ENCODE assay signal across 14 cellular contexts in the genomic region with DNA sequence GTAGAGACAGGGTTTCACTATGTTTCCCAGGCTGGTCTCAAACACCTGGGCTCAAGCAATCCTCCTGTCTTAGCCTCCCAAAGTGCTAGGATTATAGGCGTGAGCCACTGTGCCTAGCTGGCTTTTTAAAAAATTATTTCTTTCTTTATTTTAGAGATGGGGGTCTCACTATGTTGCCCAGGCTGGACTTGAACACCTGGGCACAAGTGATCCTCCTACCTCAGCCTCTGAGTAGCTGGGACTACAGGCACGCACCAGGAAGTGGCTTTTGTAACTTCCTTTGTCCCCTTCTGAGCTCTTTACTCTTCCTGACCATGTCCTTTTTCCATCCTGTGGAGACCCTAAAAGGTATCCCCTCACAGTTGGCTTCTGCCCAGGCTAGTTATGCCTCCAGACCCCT. TPM values are rescaled to one million over a fixed set of nuclear protein-coding genes. Genes with fewer than 3 reads are reported as not detected.
"Had no signal": no experiment of that assay in that cellular context is flagged by ENCODE, and none has a peak within 500 bp of the region (broad histone marks: within the 10 kb centered on the region; RNA-seq: fewer than 3 reads in every experiment).

No MANE protein-coding gene starts in this region.

- DNase-seq: foreskin melanocyte; stimulated activated CD8-positive, alpha-beta memory T cell treated with anti-CD3 and anti-CD28 coated beads, Interleukin-4, amount 100 ng/mL, for 48 hours had no signal

- H3K4me2 ChIP-seq: smooth muscle cell had no signal

- H3K4me3 ChIP-seq: smooth muscle cell had no signal

RNA-seq across cellular contexts. Expression of gene MYOZ1, which starts 2.1 kb away (rescaled TPM):
- total RNA-seq: activated CD4-positive, alpha-beta memory T cell treated with anti-CD3 and anti-CD28 coated beads, Interleukin-2, amount 10 ng/mL, durations not matched to agents 7 days and 5 days; activated naive CD4-positive, alpha-beta T cell treated with anti-CD3 and anti-CD28 coated beads for 36 hours; activated T-helper 2 cell treated with anti-CD3 and anti-CD28 coated beads, Interferon-gamma antibody, Interleukin-2, Interleukin-4, amounts not matched to agents 10 μg/mL and 5 μg/mL and 100 μg/mL, durations not matched to agents 14 hours and 24 hours and 36 hours; bronchial epithelial cell; dermis blood vessel endothelial cell; natural killer cell treated with Interleukin-12 subunit alpha and Interleukin-12 subunit beta and Interleukin-15 and Interleukin-18, amount 100 ng/mL, for 72 hours; T-helper 2 cell treated with Interferon-gamma antibody and Interleukin-4, amounts not matched to agents 100 ng/mL and 5 ng/mL, for 36 hours; temporal lobe had no signal

RNA-seq across cellular contexts. Expression of gene SYNPO2L, which starts 12.5 kb away (rescaled TPM):
- total RNA-seq: activated CD4-positive, alpha-beta memory T cell treated with anti-CD3 and anti-CD28 coated beads, Interleukin-2, amount 10 ng/mL, durations not matched to agents 7 days and 5 days; activated naive CD4-positive, alpha-beta T cell treated with anti-CD3 and anti-CD28 coated beads for 36 hours; activated T-helper 2 cell treated with anti-CD3 and anti-CD28 coated beads, Interferon-gamma antibody, Interleukin-2, Interleukin-4, amounts not matched to agents 10 μg/mL and 5 μg/mL and 100 μg/mL, durations not matched to agents 14 hours and 24 hours and 36 hours; bronchial epithelial cell; cerebellum; dermis blood vessel endothelial cell; lower leg skin; natural killer cell treated with Interleukin-12 subunit alpha and Interleukin-12 subunit beta and Interleukin-15 and Interleukin-18, amount 100 ng/mL, for 72 hours; occipital lobe; smooth muscle cell; temporal lobe had no signal
